Comparison of ENCODE assay signal across 8 cellular contexts in the genomic region with DNA sequence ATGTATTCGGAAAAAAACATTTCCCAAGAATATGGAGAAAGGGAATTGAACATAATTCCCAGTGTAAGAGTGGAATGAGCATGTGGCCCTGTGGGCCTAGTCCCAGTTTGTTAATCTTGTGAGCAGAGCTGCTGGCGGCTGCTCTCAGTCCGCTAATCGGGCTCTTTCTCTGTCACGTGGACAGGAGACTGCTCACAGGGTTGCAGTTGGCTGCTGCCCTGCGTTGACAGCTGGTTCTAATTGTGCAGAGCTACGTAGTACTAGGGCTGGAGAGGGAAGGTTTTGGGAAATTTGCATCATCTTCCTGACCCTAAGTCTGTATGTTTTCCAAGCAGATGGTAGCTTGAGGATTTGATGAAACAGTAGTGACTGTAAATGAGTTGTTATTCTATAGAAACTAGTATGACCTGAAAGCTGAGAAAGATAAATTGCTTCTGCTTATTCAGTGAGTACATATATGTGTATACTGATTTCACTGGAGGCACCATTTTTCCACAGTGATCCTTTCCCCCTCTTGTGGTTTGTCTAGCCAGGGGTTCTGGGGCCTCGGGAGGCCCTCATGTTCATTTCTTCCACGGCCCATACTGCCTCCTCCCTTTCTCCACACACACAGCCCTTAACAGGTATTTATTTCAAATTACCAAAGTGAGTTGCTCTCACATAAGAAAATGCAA.
DNase-seq lines count a peak whose midpoint lies in the region; ATAC-seq, FAIRE-seq and TF ChIP-seq lines count a peak whose summit lies in the region.

No MANE protein-coding gene starts in this region.

- peak; percentile 92 for DNase-seq in HS-5 (ENCODE audit: low read depth)
- peak; percentile 94 for DNase-seq in astrocyte of the spinal cord (ENCODE audit: low read depth, low spot score)
- peak; percentile 91 for DNase-seq in kidney
- DNase-seq in spleen: no peak
- no peak for DNase-seq in HAP-1 (ENCODE audit: low spot score in 2 of 2)
- no peak for DNase-seq in stimulated activated CD8-positive, alpha-beta memory T cell treated with anti-CD3 and anti-CD28 coated beads, Interleukin-4, amount 100 ng/mL, for 48 hours
- DNase-seq in activated CD4-positive, alpha-beta T cell treated with anti-CD3 and anti-CD28 coated beads for 4 hours: no peak

- no peaks in the 10 kb centered on the region for H3K9me3 ChIP-seq in kidney (ENCODE audit: control insufficient read depth in 1 of 2, low read length in 2 of 2)
- no peaks in the 10 kb centered on the region for H3K9me3 ChIP-seq in spleen
- H3K9me3 ChIP-seq in HAP-1: no peaks in the 10 kb centered on the region

- H3K27me3 ChIP-seq in spleen (replicated peaks in 1 of 7) (no peaks in the 10 kb centered on the region), HAP-1 (ENCODE audit: low read depth) (no peaks in the 10 kb centered on the region)

- 66 to 89% (median 79%) methylated on average over 9 of the region's 9 CpGs for WGBS in spleen, 5 donors

- FAIRE-seq in kidney (lab: Jason Lieb, UNC): no peak

- H3K27ac ChIP-seq in kidney (ENCODE audit: low read depth in 2 of 2, low read length in 2 of 2) (peak overlapping the region in 1 of 2 donors; percentile 20), spleen (peak overlapping the region in 5 of 8 donors; percentile 5 to 61 (median 37))

- H3K36me3 ChIP-seq in kidney (ENCODE audit: control insufficient read depth in 1 of 2, insufficient read depth in 2 of 2, low read length in 2 of 2) (no peaks in the 10 kb centered on the region), spleen (no peaks in the 10 kb centered on the region), HAP-1 (replicated peaks) (no peaks in the 10 kb centered on the region)

- TF ChIP-seq POLR2A in spleen (IDR thresholded peaks at IDR 0.05): no peak

- TF ChIP-seq CTCF in astrocyte of the spinal cord (IDR thresholded peaks at IDR 0.05; ENCODE audit: low read depth, low read length) (no peak), kidney (IDR thresholded peaks at IDR 0.05; ENCODE audit: borderline replicate concordance, extremely low read depth, insufficient read depth) (no peak), spleen (IDR thresholded peaks at IDR 0.05 in 8 of 11, conservative IDR thresholded peaks at IDR 0.05 in 3 of 11) (no peak)

- ATAC-seq in HG03139 (IDR thresholded peaks at IDR 0.05; ENCODE audit: unreplicated experiment): no peak

- H3K4me3 ChIP-seq in astrocyte of the spinal cord (ENCODE audit: low read depth, low read length): no peak overlapping the region
- no peak overlapping the region for H3K4me3 ChIP-seq in kidney (ENCODE audit: low read length in 2 of 2)
- no peak overlapping the region for H3K4me3 ChIP-seq in spleen
- H3K4me3 ChIP-seq in HAP-1: no peak overlapping the region

- in situ Hi-C loops in astrocyte of the spinal cord (cut with HindIII; ENCODE audit: low sequenced_read_pairs) (no loop called here), HAP-1 (cut with MboI; ENCODE audit: low sequenced_read_pairs) (no loop called here)

- intact Hi-C loops in kidney (cut with DNase I): no loop called here
- intact Hi-C loops in spleen (cut with DNase I; ENCODE audit: low total_unique reads): no loop called here

- no peak overlapping the region for H3K9ac ChIP-seq in kidney (ENCODE audit: low read length in 2 of 2)

- H3K4me1 ChIP-seq in kidney (ENCODE audit: control insufficient read depth in 1 of 2, insufficient read depth in 1 of 2, low read depth in 1 of 2, low read length in 2 of 2): peaks cover 7 to 8% of the 10 kb centered on the region in 2 donors
- peaks cover 0 to 18% (median 4%) of the 10 kb centered on the region in 6 donors for H3K4me1 ChIP-seq in spleen
- H3K4me1 ChIP-seq in HAP-1: no peaks in the 10 kb centered on the region

Comparison
In these comparisons a context has a peak if more than half of its experiments do, and no peak if none do; other contexts are left out.
1. DNase-seq: peak in HS-5 (single experiment), astrocyte of the spinal cord (single experiment) and kidney (single experiment); none in spleen (single experiment), HAP-1 (0 of 2), stimulated activated CD8-positive, alpha-beta memory T cell treated with anti-CD3 and anti-CD28 coated beads, Interleukin-4, amount 100 ng/mL, for 48 hours (single experiment) and activated CD4-positive, alpha-beta T cell treated with anti-CD3 and anti-CD28 coated beads for 4 hours (0 of 2).